In genomic region chr3:190261740-190262139, GRCh38 we compare ENCODE assay signal across 1 cellular context.
TF ChIP-seq lines count a peak whose summit lies in the region.

No MANE protein-coding gene starts in this region.

TF ChIP-seq in HEK293, 187 proteins besides CTCF, POLR2A, EP300 and RAD21 (continued from another document):
- TF ChIP-seq, protein P1, sequence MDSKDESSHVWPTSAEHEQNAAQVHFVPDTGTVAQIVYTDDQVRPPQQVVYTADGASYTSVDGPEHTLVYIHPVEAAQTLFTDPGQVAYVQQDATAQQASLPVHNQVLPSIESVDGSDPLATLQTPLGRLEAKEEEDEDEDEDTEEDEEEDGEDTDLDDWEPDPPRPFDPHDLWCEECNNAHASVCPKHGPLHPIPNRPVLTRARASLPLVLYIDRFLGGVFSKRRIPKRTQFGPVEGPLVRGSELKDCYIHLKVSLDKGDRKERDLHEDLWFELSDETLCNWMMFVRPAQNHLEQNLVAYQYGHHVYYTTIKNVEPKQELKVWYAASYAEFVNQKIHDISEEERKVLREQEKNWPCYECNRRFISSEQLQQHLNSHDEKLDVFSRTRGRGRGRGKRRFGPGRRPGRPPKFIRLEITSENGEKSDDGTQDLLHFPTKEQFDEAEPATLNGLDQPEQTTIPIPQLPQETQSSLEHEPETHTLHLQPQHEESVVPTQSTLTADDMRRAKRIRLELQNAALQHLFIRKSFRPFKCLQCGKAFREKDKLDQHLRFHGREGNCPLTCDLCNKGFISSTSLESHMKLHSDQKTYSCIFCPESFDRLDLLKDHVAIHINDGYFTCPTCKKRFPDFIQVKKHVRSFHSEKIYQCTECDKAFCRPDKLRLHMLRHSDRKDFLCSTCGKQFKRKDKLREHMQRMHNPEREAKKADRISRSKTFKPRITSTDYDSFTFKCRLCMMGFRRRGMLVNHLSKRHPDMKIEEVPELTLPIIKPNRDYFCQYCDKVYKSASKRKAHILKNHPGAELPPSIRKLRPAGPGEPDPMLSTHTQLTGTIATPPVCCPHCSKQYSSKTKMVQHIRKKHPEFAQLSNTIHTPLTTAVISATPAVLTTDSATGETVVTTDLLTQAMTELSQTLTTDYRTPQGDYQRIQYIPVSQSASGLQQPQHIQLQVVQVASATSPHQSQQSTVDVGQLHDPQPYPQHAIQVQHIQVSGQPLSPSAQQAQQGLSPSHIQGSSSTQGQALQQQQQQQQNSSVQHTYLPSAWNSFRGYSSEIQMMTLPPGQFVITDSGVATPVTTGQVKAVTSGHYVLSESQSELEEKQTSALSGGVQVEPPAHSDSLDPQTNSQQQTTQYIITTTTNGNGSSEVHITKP (tag by site-specific recombination; IDR thresholded peaks at IDR 0.05) = no peak
